ENCODE assay signal across 8 cellular contexts in the genomic region with DNA sequence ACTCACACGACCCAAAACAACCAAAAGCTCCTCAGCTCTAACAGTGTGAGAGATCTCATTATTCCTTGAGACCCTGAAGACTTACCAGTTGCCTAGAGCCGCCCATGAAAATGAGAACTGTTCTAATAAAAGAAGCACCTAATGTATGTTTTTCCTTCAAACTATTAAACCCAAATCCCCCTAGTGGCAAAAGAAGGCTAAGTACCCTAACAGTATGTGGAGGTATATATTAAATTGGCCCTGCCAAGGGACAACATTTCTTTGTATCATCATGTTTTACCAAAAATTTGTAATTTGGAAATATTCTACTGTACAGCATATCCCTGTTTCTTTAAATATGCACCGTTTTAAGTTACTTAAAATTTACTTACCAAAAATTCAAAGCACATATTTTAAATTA. TPM values are rescaled to one million over a fixed set of nuclear protein-coding genes. Genes with fewer than 3 reads are reported as not detected.
DNase-seq lines count a peak whose midpoint lies in the region; ATAC-seq and TF ChIP-seq lines count a peak whose summit lies in the region.

No MANE protein-coding gene starts in this region.

- no peak overlapping the region for H3K4me3 ChIP-seq in brain microvascular endothelial cell (ENCODE audit: low read depth, low read length)
- H3K4me3 ChIP-seq in smooth muscle cell, result no peak overlapping the region
- no peak overlapping the region for H3K4me3 ChIP-seq in heart right ventricle

- H3K4me2 ChIP-seq in smooth muscle cell, result no peak overlapping the region

- 47% methylated on average over 3 of the region's 3 CpGs for WGBS in smooth muscle cell (ENCODE audit: low lambda C conversion rate)
- WGBS in heart right ventricle, 2 donors, result 46 to 52% methylated on average over 3 of the region's 3 CpGs

- H3K27ac ChIP-seq in brain microvascular endothelial cell (no peak overlapping the region), smooth muscle cell (ENCODE audit: low read depth) (no peak overlapping the region), heart right ventricle (no peak overlapping the region)

- no peak for TF ChIP-seq EP300 in Ishikawa (IDR thresholded peaks at IDR 0.05; ENCODE audit: borderline replicate concordance)

- H2AFZ ChIP-seq in smooth muscle cell (ENCODE audit: low read depth), result no peak overlapping the region

- in situ Hi-C loops in brain microvascular endothelial cell (cut with HindIII; ENCODE audit: low pct_ligation_motif_present, low sequenced_read_pairs), result no loop called here

- H3K27me3 ChIP-seq in brain microvascular endothelial cell (replicated peaks) (no peaks in the 10 kb centered on the region), smooth muscle cell (ENCODE audit: low read depth) (no peaks in the 10 kb centered on the region), heart right ventricle (peaks cover 0 to 5% (median 0%) of the 10 kb centered on the region in 7 donors)

- H3K4me1 ChIP-seq in smooth muscle cell (ENCODE audit: low read depth), result no peaks in the 10 kb centered on the region
- no peaks in the 10 kb centered on the region for H3K4me1 ChIP-seq in heart right ventricle

- intact Hi-C loops in heart right ventricle (cut with DNase I), result loop anchor here in 2 of 10 donors (10.0 kb wide), 1 partner anchor 152 kb away; no protein-coding TSS in a partner anchor

- no peaks in the 10 kb centered on the region for H3K79me2 ChIP-seq in smooth muscle cell (ENCODE audit: low read depth)

- H3K9ac ChIP-seq in smooth muscle cell (ENCODE audit: low read depth), result no peak overlapping the region

- H3F3A ChIP-seq in smooth muscle cell (ENCODE audit: low read depth), result no peaks in the 10 kb centered on the region

- no peaks in the 10 kb centered on the region for H3K36me3 ChIP-seq in brain microvascular endothelial cell (replicated peaks)
- no peaks in the 10 kb centered on the region for H3K36me3 ChIP-seq in smooth muscle cell (ENCODE audit: low read depth)
- no peaks in the 10 kb centered on the region for H3K36me3 ChIP-seq in heart right ventricle

- H4K20me1 ChIP-seq in smooth muscle cell (ENCODE audit: low read depth), result no peaks in the 10 kb centered on the region

- ATAC-seq in left lobe of liver (no peak), heart right ventricle (no peak)

- TF ChIP-seq RAD21 in Ishikawa (IDR thresholded peaks at IDR 0.05; ENCODE audit: low read depth), result peak; percentile 42

- TF ChIP-seq CTCF in brain microvascular endothelial cell (IDR thresholded peaks at IDR 0.05; ENCODE audit: low read depth, low read length, missing control alignments) (peak; percentile 48), smooth muscle cell (IDR thresholded peaks at IDR 0.05; ENCODE audit: borderline replicate concordance, insufficient read depth, poor library complexity, severe bottlenecking) (peak; percentile 52), heart right ventricle (IDR thresholded peaks at IDR 0.05) (peak in 2 of 9 donors; percentile 21 to 44)

- DNase-seq in SIG-M5 treated with dmso at 0.1 percent for 504 hours (lab: John Stamatoyannopoulos, UW; ENCODE audit: unreplicated experiment) (peak; percentile 4), SIG-M5 (lab: John Stamatoyannopoulos, UW) (no peak), brain microvascular endothelial cell (no peak), smooth muscle cell (lab: John Stamatoyannopoulos, UW; ENCODE audit: unreplicated experiment) (no peak), left lobe of liver (ENCODE audit: low spot score) (no peak), heart right ventricle (no peak), NCI-H2196 (lab: John Stamatoyannopoulos, UW; ENCODE audit: unreplicated experiment) (no peak)

- H3K9me3 ChIP-seq in smooth muscle cell (replicated peaks; ENCODE audit: low read depth) (no peaks in the 10 kb centered on the region), heart right ventricle (no peaks in the 10 kb centered on the region)

TF ChIP-seq in Ishikawa, 13 proteins besides CTCF, POLR2A, EP300 and RAD21:
- TF ChIP-seq TCF12 (IDR thresholded peaks at IDR 0.05; ENCODE audit: low read depth) (no peak), CREB1 (IDR thresholded peaks at IDR 0.05; ENCODE audit: low read depth) (no peak), CEBPB (IDR thresholded peaks at IDR 0.05) (no peak)

RNA-seq across cellular contexts. Expression of a gene that starts 38.0 kb away (rescaled TPM):
- total RNA-seq in smooth muscle cell (not detected in 2 replicates), left lobe of liver (not detected), heart right ventricle (1 to 10 TPM in 2 of 10 donors, under 1 TPM in 7, not detected in 1; 0.28 to 1.3 (median 0.60) TPM)
- polyA plus RNA-seq in smooth muscle cell (0.58 TPM in 1 of 2 replicates, not detected in the other), heart right ventricle (under 1 TPM; 0.15 to 0.32 TPM)
